Comparison of ENCODE assay signal across 17 cellular contexts in genomic region chr11:11969380-11970215, GRCh38. TPM values are rescaled to one million over a fixed set of nuclear protein-coding genes. Genes with fewer than 3 reads are reported as not detected.
DNase-seq lines count a peak whose midpoint lies in the region; ATAC-seq and TF ChIP-seq lines count a peak whose summit lies in the region.
"Had no signal": no experiment of that assay in that cellular context is flagged by ENCODE, and none has a peak within 500 bp of the region (broad histone marks: within the 10 kb centered on the region; RNA-seq: fewer than 3 reads in every experiment).

No MANE protein-coding gene starts in this region.

- no peak overlapping the region for H2AFZ ChIP-seq in MM.1S (ENCODE audit: low read length)

- H3K4me1 ChIP-seq in right atrium auricular region, result peaks cover 0 to 100% of the 10 kb centered on the region in 2 donors
- H3K4me1 ChIP-seq in uterus, result peaks cover 14 to 15% of the 10 kb centered on the region in 2 donors
- no peaks in the 10 kb centered on the region for H3K4me1 ChIP-seq in MM.1S (ENCODE audit: low read length)

- no peaks in the 10 kb centered on the region for H3F3A ChIP-seq in MM.1S (ENCODE audit: insufficient read depth, low read length)

- POLR2A ChIA-PET in activated CD4-positive, alpha-beta memory T cell treated with anti-CD3 and anti-CD28 coated beads, Interleukin-2, amount 10 ng/mL, durations not matched to agents 7 days and 5 days (lab: Charles Lee), result no interaction called here

- no peaks in the 10 kb centered on the region for H3K27me3 Mint-ChIP-seq in osteocyte (ENCODE audit: unreplicated experiment)
- H3K27me3 Mint-ChIP-seq in activated CD4-positive, alpha-beta memory T cell treated with anti-CD3 and anti-CD28 coated beads, Interleukin-2, amount 10 ng/mL, durations not matched to agents 7 days and 5 days, result peaks cover 6% of the 10 kb centered on the region
- H3K27me3 Mint-ChIP-seq: activated naive CD4-positive, alpha-beta T cell treated with anti-CD3 and anti-CD28 coated beads, Interleukin-2, amount 50 U/mL, for 24 hours had no signal

- H3K36me3 ChIP-seq in right atrium auricular region (peaks cover 22% of the 10 kb centered on the region), uterus (no peaks in the 10 kb centered on the region), MM.1S (replicated peaks; ENCODE audit: insufficient read depth, low read length) (no peaks in the 10 kb centered on the region)
- H3K36me3 ChIP-seq: neutrophil had no signal

- H3K4me3 ChIP-seq in right atrium auricular region (no peak overlapping the region), uterus (no peak overlapping the region), MM.1S (ENCODE audit: low read length) (no peak overlapping the region)

- no peak overlapping the region for H3K9ac ChIP-seq in MM.1S (ENCODE audit: low read length)

- peaks cover 77% of the 10 kb centered on the region for H3K4me1 Mint-ChIP-seq in osteocyte (ENCODE audit: unreplicated experiment)
- H3K4me1 Mint-ChIP-seq in activated CD4-positive, alpha-beta memory T cell treated with anti-CD3 and anti-CD28 coated beads, Interleukin-2, amount 10 ng/mL, durations not matched to agents 7 days and 5 days, result peaks cover 7% of the 10 kb centered on the region
- H3K4me1 Mint-ChIP-seq: activated naive CD4-positive, alpha-beta T cell treated with anti-CD3 and anti-CD28 coated beads, Interleukin-2, amount 50 U/mL, for 24 hours had no signal

- no peaks in the 10 kb centered on the region for H3K9me2 ChIP-seq in MM.1S (replicated peaks; ENCODE audit: insufficient read depth, low read length)

- no peak for TF ChIP-seq POLR2A in uterus (IDR thresholded peaks at IDR 0.05)

- H3K27me3 ChIP-seq in right atrium auricular region, result no peaks in the 10 kb centered on the region
- H3K27me3 ChIP-seq in uterus, result no peaks in the 10 kb centered on the region
- no peaks in the 10 kb centered on the region for H3K27me3 ChIP-seq in MM.1S (replicated peaks; ENCODE audit: insufficient read depth, low read length)

- no peaks in the 10 kb centered on the region for H3K79me2 ChIP-seq in MM.1S (ENCODE audit: low read length)

- no peak overlapping the region for H3K4me3 Mint-ChIP-seq in osteocyte (ENCODE audit: unreplicated experiment)
- no peak overlapping the region for H3K4me3 Mint-ChIP-seq in activated CD4-positive, alpha-beta memory T cell treated with anti-CD3 and anti-CD28 coated beads, Interleukin-2, amount 10 ng/mL, durations not matched to agents 7 days and 5 days
- H3K4me3 Mint-ChIP-seq: activated CD4-positive, alpha-beta T cell treated with anti-CD3 and anti-CD28 coated beads, Interleukin-2, amount 10 ng/mL, durations not matched to agents 24 days and 14 days; activated naive CD4-positive, alpha-beta T cell treated with anti-CD3 and anti-CD28 coated beads, Interleukin-2, amount 50 U/mL, for 24 hours had no signal

- peak overlapping the region; percentile 84 for H3K27ac Mint-ChIP-seq in osteocyte (ENCODE audit: unreplicated experiment)
- H3K27ac Mint-ChIP-seq in activated CD4-positive, alpha-beta memory T cell treated with anti-CD3 and anti-CD28 coated beads, Interleukin-2, amount 10 ng/mL, durations not matched to agents 7 days and 5 days, result no peak overlapping the region
- H3K27ac Mint-ChIP-seq: activated CD4-positive, alpha-beta T cell treated with anti-CD3 and anti-CD28 coated beads, Interleukin-2, amount 10 ng/mL, durations not matched to agents 24 days and 14 days; activated naive CD4-positive, alpha-beta T cell treated with anti-CD3 and anti-CD28 coated beads, Interleukin-2, amount 50 U/mL, for 24 hours had no signal

- H3K27ac ChIP-seq in right atrium auricular region (peak overlapping the region; percentile 76 to 93), uterus (peak overlapping the region; percentile 29 to 48), MM.1S (ENCODE audit: low read length) (no peak overlapping the region)
- H3K27ac ChIP-seq: C4-2B, neutrophil had no signal

- no peaks in the 10 kb centered on the region for H3K9me3 Mint-ChIP-seq in osteocyte (ENCODE audit: unreplicated experiment)
- H3K9me3 Mint-ChIP-seq in activated CD4-positive, alpha-beta memory T cell treated with anti-CD3 and anti-CD28 coated beads, Interleukin-2, amount 10 ng/mL, durations not matched to agents 7 days and 5 days, result no peaks in the 10 kb centered on the region
- H3K9me3 Mint-ChIP-seq: activated CD4-positive, alpha-beta T cell treated with anti-CD3 and anti-CD28 coated beads, Interleukin-2, amount 10 ng/mL, durations not matched to agents 24 days and 14 days; activated naive CD4-positive, alpha-beta T cell treated with anti-CD3 and anti-CD28 coated beads, Interleukin-2, amount 50 U/mL, for 24 hours had no signal

- CTCF ChIA-PET in activated CD4-positive, alpha-beta memory T cell treated with anti-CD3 and anti-CD28 coated beads, Interleukin-2, amount 10 ng/mL, durations not matched to agents 7 days and 5 days (lab: Charles Lee), result no interaction called here

- H4K20me1 ChIP-seq in MM.1S (ENCODE audit: insufficient read depth, low read length), result no peaks in the 10 kb centered on the region

- DNase-seq in Right ventricle myocardium inferior (ENCODE audit: missing footprints) (no peak), cardiac septum (ENCODE audit: low spot score) (no peak), right atrium auricular region (ENCODE audit: low spot score) (no peak), osteocyte (ENCODE audit: extremely low spot score, unreplicated experiment) (no peak), uterus (no peak), MM.1S (no peak)
- DNase-seq in activated CD4-positive, alpha-beta memory T cell treated with anti-CD3 and anti-CD28 coated beads, Interleukin-2, amount 10 ng/mL, durations not matched to agents 7 days and 5 days, result no peak
- DNase-seq: activated CD4-positive, alpha-beta T cell treated with anti-CD3 and anti-CD28 coated beads, Interleukin-2, amount 10 ng/mL, durations not matched to agents 24 days and 14 days; effector memory CD4-positive, alpha-beta T cell; mesendoderm; NCI-H1092; NCI-H748 treated with DMSO at 0.1 percent for 48 hours; PC-3 had no signal

- H3K9me3 ChIP-seq in right atrium auricular region, result no peaks in the 10 kb centered on the region
- H3K9me3 ChIP-seq in uterus, result no peaks in the 10 kb centered on the region
- H3K9me3 ChIP-seq in MM.1S (replicated peaks; ENCODE audit: insufficient read depth, low read length), result no peaks in the 10 kb centered on the region
- H3K9me3 ChIP-seq: neutrophil had no signal

- H3K4me2 ChIP-seq in MM.1S (ENCODE audit: low read depth, low read length), result no peak overlapping the region

- intact Hi-C loops in Right ventricle myocardium inferior (cut with DNase I), result loop anchor here (5.0 kb wide), 1 partner anchor 38 kb away; the partner anchor contains the start of gene DKK3
- intact Hi-C loops in cardiac septum (cut with DNase I), result no loop called here
- intact Hi-C loops in uterus (cut with DNase I; ENCODE audit: low total_unique reads), result no loop called here

- peak in 1 of 2 donors; percentile 38 for TF ChIP-seq CTCF in right atrium auricular region (IDR thresholded peaks at IDR 0.05)
- TF ChIP-seq CTCF in osteocyte (IDR thresholded peaks at IDR 0.05), result no peak
- TF ChIP-seq CTCF in uterus (IDR thresholded peaks at IDR 0.05), result no peak
- no peak for TF ChIP-seq CTCF in MM.1S (IDR thresholded peaks at IDR 0.05; ENCODE audit: low read length)

- H3K36me3 Mint-ChIP-seq in osteocyte (ENCODE audit: unreplicated experiment), result peaks cover 31% of the 10 kb centered on the region
- no peaks in the 10 kb centered on the region for H3K36me3 Mint-ChIP-seq in activated CD4-positive, alpha-beta memory T cell treated with anti-CD3 and anti-CD28 coated beads, Interleukin-2, amount 10 ng/mL, durations not matched to agents 7 days and 5 days (ENCODE audit: low read depth)
- H3K36me3 Mint-ChIP-seq: activated naive CD4-positive, alpha-beta T cell treated with anti-CD3 and anti-CD28 coated beads, Interleukin-2, amount 50 U/mL, for 24 hours had no signal

- peak; percentile 29 for ATAC-seq in Right ventricle myocardium inferior
- ATAC-seq in GM19351 (IDR thresholded peaks at IDR 0.05; ENCODE audit: unreplicated experiment), result no peak
- ATAC-seq: PC-3 had no signal

RNA-seq across cellular contexts. Expression of gene DKK3, which starts 38.8 kb away (rescaled TPM):
- total RNA-seq in Right ventricle myocardium inferior (515 TPM), cardiac septum (980 TPM), right atrium auricular region (1,000 to 10,000 TPM; 2,934 to 5,316 TPM), osteocyte (548 and 587 TPM in 2 replicates), uterus (100 to 1,000 TPM in 2 of 4 donors, 10 to 100 TPM in 2; 26.4 to 151 (median 99.0) TPM)
- not detected for total RNA-seq in activated CD4-positive, alpha-beta memory T cell treated with anti-CD3 and anti-CD28 coated beads, Interleukin-2, amount 10 ng/mL, durations not matched to agents 7 days and 5 days
- total RNA-seq: activated CD4-positive, alpha-beta T cell treated with anti-CD3 and anti-CD28 coated beads, Interleukin-2, amount 10 ng/mL, durations not matched to agents 24 days and 14 days had no signal

Comparison
In these comparisons a context has a peak if more than half of its experiments do, and no peak if none do; other contexts are left out.
1. RNA of gene DKK3, which starts 38.8 kb away (total RNA-seq): 2,934 to 5,316 TPM in right atrium auricular region, 980 TPM in cardiac septum (single experiment), 548 to 587 TPM in osteocyte, 515 TPM in Right ventricle myocardium inferior (single experiment) and 26.4 to 151 TPM in uterus; not detected in activated CD4-positive, alpha-beta memory T cell treated with anti-CD3 and anti-CD28 coated beads, Interleukin-2, amount 10 ng/mL, durations not matched to agents 7 days and 5 days; every median in the first group is over 10 times any median in the second.